ENCODE assay signal across 1 cellular context in the genomic region with DNA sequence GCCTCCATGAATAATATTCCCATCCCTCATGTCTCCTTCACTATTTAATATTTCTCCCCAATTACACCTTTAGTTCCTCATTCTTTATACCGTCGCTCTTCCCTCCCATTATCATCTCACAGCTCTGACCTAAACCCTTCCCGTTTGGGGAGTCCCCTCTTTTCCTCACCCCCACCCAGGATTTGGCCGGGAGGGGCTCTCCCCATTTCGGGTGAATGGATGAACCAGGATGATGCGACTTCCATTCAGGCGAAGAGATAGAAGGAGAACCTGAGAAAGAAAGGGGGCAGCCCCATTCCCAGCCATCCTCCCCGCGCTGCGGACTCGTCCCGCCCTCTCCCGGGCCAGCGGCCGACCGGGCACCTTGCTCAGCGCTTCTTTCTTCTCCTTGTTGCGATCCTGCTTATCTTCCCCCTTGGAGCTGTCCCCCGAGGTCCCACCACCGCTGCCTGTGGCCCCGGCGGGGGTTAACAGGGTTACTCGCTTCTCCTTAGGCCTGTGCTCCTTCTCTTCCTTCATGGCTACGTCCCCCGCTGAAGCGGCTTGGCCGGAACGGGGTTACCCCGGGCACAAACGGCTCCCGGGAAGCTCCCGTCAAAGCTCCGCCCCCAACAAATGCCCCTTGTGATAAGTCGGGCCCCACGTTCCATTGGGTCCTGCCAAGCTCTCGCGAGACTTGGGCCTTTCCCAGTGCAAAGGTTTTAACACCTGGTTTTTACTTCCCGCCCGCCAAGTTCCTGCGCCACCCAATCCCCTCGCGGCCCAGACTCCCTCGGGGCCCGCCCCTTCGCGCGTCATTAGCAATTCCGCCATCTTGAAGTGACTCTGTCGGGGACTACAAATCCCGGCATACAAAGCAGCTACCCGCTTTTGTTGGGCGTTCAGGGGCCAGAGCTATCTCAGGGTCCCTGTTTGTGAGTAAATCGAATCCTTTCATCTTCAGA.
TF ChIP-seq lines count a peak whose summit lies in the region.

A gene with protein sequence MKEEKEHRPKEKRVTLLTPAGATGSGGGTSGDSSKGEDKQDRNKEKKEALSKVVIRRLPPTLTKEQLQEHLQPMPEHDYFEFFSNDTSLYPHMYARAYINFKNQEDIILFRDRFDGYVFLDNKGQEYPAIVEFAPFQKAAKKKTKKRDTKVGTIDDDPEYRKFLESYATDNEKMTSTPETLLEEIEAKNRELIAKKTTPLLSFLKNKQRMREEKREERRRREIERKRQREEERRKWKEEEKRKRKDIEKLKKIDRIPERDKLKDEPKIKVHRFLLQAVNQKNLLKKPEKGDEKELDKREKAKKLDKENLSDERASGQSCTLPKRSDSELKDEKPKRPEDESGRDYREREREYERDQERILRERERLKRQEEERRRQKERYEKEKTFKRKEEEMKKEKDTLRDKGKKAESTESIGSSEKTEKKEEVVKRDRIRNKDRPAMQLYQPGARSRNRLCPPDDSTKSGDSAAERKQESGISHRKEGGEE (minus strand): TSS at position 554 of the 944 bp plus-strand sequence. CDS start 35 bp downstream, at position 519.

TF ChIP-seq in GM12878, 131 proteins besides CTCF, POLR2A, EP300 and RAD21 (continued from another document and continues in another):
- no peak for TF ChIP-seq STAT3 (IDR thresholded peaks at IDR 0.05; ENCODE audit: low read depth, low read length)
- no peak for TF ChIP-seq SIN3A (IDR thresholded peaks at IDR 0.05; ENCODE audit: low read depth, low read length)
- 0 out of 2 replicates have a peak, but pooled peaks have one; percentile 39 for TF ChIP-seq TAF1 (IDR thresholded peaks at IDR 0.05; ENCODE audit: borderline replicate concordance, low read depth, low read length)
- TF ChIP-seq, protein P1, sequence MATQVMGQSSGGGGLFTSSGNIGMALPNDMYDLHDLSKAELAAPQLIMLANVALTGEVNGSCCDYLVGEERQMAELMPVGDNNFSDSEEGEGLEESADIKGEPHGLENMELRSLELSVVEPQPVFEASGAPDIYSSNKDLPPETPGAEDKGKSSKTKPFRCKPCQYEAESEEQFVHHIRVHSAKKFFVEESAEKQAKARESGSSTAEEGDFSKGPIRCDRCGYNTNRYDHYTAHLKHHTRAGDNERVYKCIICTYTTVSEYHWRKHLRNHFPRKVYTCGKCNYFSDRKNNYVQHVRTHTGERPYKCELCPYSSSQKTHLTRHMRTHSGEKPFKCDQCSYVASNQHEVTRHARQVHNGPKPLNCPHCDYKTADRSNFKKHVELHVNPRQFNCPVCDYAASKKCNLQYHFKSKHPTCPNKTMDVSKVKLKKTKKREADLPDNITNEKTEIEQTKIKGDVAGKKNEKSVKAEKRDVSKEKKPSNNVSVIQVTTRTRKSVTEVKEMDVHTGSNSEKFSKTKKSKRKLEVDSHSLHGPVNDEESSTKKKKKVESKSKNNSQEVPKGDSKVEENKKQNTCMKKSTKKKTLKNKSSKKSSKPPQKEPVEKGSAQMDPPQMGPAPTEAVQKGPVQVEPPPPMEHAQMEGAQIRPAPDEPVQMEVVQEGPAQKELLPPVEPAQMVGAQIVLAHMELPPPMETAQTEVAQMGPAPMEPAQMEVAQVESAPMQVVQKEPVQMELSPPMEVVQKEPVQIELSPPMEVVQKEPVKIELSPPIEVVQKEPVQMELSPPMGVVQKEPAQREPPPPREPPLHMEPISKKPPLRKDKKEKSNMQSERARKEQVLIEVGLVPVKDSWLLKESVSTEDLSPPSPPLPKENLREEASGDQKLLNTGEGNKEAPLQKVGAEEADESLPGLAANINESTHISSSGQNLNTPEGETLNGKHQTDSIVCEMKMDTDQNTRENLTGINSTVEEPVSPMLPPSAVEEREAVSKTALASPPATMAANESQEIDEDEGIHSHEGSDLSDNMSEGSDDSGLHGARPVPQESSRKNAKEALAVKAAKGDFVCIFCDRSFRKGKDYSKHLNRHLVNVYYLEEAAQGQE (IDR thresholded peaks at IDR 0.05; ENCODE audit: low read depth, low read length) = no peak
- no peak; the same call in 1 of the 2 replicates for TF ChIP-seq NBN (IDR thresholded peaks at IDR 0.05)
- TF ChIP-seq MXI1 (IDR thresholded peaks at IDR 0.05; ENCODE audit: low read depth, low read length) = no peak; the same call in 1 of the 2 replicates
- no peak for TF ChIP-seq HDAC6 (IDR thresholded peaks at IDR 0.05; ENCODE audit: unreplicated experiment)
- TF ChIP-seq ZZZ3 (IDR thresholded peaks at IDR 0.05; ENCODE audit: control insufficient read depth, insufficient read length, low read depth) = no peak
- TF ChIP-seq BHLHE40 (IDR thresholded peaks at IDR 0.05; ENCODE audit: borderline replicate concordance in 1 of 2, low read depth in 2 of 2, low read length in 1 of 2) = peak in 1 of 2 experiments; percentile 8; a peak in 1 of 4 replicates
- TF ChIP-seq CHD4 (IDR thresholded peaks at IDR 0.05) = no peak
- no peak for TF ChIP-seq TCF3 (IDR thresholded peaks at IDR 0.05; ENCODE audit: borderline replicate concordance, insufficient read depth, low read depth, low read length)
- TF ChIP-seq GABPA (IDR thresholded peaks at IDR 0.05; ENCODE audit: low read depth) = no peak
- TF ChIP-seq, protein P2, sequence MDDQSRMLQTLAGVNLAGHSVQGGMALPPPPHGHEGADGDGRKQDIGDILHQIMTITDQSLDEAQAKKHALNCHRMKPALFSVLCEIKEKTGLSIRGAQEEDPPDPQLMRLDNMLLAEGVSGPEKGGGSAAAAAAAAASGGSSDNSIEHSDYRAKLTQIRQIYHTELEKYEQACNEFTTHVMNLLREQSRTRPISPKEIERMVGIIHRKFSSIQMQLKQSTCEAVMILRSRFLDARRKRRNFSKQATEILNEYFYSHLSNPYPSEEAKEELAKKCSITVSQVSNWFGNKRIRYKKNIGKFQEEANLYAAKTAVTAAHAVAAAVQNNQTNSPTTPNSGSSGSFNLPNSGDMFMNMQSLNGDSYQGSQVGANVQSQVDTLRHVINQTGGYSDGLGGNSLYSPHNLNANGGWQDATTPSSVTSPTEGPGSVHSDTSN (IDR thresholded peaks at IDR 0.05; ENCODE audit: insufficient replicate concordance, low read depth, low read length) = no peak
- no peak for TF ChIP-seq LARP7 (IDR thresholded peaks at IDR 0.05)
- TF ChIP-seq EED (IDR thresholded peaks at IDR 0.05; ENCODE audit: low read depth) = peak; percentile 67
- peak; percentile 89 for TF ChIP-seq IKZF1 (conservative IDR thresholded peaks at IDR 0.05)
- TF ChIP-seq CREB1 (IDR thresholded peaks at IDR 0.05; ENCODE audit: low read depth) = peak; percentile 91
- TF ChIP-seq PML (IDR thresholded peaks at IDR 0.05; ENCODE audit: low read length) = peak; percentile 44; the same call in 1 of the 2 replicates
- TF ChIP-seq, protein P3, sequence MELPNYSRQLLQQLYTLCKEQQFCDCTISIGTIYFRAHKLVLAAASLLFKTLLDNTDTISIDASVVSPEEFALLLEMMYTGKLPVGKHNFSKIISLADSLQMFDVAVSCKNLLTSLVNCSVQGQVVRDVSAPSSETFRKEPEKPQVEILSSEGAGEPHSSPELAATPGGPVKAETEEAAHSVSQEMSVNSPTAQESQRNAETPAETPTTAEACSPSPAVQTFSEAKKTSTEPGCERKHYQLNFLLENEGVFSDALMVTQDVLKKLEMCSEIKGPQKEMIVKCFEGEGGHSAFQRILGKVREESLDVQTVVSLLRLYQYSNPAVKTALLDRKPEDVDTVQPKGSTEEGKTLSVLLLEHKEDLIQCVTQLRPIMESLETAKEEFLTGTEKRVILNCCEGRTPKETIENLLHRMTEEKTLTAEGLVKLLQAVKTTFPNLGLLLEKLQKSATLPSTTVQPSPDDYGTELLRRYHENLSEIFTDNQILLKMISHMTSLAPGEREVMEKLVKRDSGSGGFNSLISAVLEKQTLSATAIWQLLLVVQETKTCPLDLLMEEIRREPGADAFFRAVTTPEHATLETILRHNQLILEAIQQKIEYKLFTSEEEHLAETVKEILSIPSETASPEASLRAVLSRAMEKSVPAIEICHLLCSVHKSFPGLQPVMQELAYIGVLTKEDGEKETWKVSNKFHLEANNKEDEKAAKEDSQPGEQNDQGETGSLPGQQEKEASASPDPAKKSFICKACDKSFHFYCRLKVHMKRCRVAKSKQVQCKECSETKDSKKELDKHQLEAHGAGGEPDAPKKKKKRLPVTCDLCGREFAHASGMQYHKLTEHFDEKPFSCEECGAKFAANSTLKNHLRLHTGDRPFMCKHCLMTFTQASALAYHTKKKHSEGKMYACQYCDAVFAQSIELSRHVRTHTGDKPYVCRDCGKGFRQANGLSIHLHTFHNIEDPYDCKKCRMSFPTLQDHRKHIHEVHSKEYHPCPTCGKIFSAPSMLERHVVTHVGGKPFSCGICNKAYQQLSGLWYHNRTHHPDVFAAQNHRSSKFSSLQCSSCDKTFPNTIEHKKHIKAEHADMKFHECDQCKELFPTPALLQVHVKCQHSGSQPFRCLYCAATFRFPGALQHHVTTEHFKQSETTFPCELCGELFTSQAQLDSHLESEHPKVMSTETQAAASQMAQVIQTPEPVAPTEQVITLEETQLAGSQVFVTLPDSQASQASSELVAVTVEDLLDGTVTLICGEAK (IDR thresholded peaks at IDR 0.05; ENCODE audit: borderline replicate concordance) = 0 out of 2 replicates have a peak, but pooled peaks have one; percentile 34
- TF ChIP-seq, protein P4, sequence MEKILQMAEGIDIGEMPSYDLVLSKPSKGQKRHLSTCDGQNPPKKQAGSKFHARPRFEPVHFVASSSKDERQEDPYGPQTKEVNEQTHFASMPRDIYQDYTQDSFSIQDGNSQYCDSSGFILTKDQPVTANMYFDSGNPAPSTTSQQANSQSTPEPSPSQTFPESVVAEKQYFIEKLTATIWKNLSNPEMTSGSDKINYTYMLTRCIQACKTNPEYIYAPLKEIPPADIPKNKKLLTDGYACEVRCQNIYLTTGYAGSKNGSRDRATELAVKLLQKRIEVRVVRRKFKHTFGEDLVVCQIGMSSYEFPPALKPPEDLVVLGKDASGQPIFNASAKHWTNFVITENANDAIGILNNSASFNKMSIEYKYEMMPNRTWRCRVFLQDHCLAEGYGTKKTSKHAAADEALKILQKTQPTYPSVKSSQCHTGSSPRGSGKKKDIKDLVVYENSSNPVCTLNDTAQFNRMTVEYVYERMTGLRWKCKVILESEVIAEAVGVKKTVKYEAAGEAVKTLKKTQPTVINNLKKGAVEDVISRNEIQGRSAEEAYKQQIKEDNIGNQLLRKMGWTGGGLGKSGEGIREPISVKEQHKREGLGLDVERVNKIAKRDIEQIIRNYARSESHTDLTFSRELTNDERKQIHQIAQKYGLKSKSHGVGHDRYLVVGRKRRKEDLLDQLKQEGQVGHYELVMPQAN (conservative IDR thresholded peaks at IDR 0.05) = peak; percentile 60
- no peak for TF ChIP-seq BCL11A (IDR thresholded peaks at IDR 0.05; ENCODE audit: low read depth, low read length)
- 0 out of 3 replicates have a peak, but pooled peaks have one; percentile 15 for TF ChIP-seq POU2F2 (IDR thresholded peaks at IDR 0.05; ENCODE audit: borderline replicate concordance, low read depth, low read length)
- peak; percentile 24; the same call in 1 of the 2 replicates for TF ChIP-seq GATAD2B (conservative IDR thresholded peaks at IDR 0.05; ENCODE audit: low read depth)
- peak; percentile 69 for TF ChIP-seq POLR2AphosphoS5 (IDR thresholded peaks at IDR 0.05; ENCODE audit: low read length)
- TF ChIP-seq IKZF2 (IDR thresholded peaks at IDR 0.05) = peak; percentile 80 to 82
- TF ChIP-seq CREM (IDR thresholded peaks at IDR 0.05; ENCODE audit: low read depth) = peak; percentile 76
- TF ChIP-seq RUNX3 (IDR thresholded peaks at IDR 0.05; ENCODE audit: low read length) = no peak; the same call in 1 of the 2 replicates
- TF ChIP-seq DPF2 (IDR thresholded peaks at IDR 0.05) = 0 out of 2 replicates have a peak, but pooled peaks have one; percentile 33
- TF ChIP-seq RB1 (IDR thresholded peaks at IDR 0.05; ENCODE audit: borderline replicate concordance) = peak; percentile 32; the same call in 1 of the 2 replicates
- TF ChIP-seq, protein P5, sequence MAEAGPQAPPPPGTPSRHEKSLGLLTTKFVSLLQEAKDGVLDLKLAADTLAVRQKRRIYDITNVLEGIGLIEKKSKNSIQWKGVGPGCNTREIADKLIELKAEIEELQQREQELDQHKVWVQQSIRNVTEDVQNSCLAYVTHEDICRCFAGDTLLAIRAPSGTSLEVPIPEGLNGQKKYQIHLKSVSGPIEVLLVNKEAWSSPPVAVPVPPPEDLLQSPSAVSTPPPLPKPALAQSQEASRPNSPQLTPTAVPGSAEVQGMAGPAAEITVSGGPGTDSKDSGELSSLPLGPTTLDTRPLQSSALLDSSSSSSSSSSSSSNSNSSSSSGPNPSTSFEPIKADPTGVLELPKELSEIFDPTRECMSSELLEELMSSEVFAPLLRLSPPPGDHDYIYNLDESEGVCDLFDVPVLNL (IDR thresholded peaks at IDR 0.05; ENCODE audit: low read depth, low read length) = peak; percentile 76; the same call in 1 of the 2 replicates
- TF ChIP-seq CHD2 (IDR thresholded peaks at IDR 0.05; ENCODE audit: borderline replicate concordance, low read depth, low read length) = peak; percentile 97
- TF ChIP-seq JUND (IDR thresholded peaks at IDR 0.05; ENCODE audit: low read depth, low read length) = no peak
- TF ChIP-seq, protein P6, sequence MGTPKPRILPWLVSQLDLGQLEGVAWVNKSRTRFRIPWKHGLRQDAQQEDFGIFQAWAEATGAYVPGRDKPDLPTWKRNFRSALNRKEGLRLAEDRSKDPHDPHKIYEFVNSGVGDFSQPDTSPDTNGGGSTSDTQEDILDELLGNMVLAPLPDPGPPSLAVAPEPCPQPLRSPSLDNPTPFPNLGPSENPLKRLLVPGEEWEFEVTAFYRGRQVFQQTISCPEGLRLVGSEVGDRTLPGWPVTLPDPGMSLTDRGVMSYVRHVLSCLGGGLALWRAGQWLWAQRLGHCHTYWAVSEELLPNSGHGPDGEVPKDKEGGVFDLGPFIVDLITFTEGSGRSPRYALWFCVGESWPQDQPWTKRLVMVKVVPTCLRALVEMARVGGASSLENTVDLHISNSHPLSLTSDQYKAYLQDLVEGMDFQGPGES (IDR thresholded peaks at IDR 0.05) = 0 out of 2 replicates have a peak, but pooled peaks have one; percentile 11
- peak; percentile 68 for TF ChIP-seq MEF2B (IDR thresholded peaks at IDR 0.05; ENCODE audit: partially characterized antibody, poor library complexity, severe bottlenecking)
- TF ChIP-seq, protein P7, sequence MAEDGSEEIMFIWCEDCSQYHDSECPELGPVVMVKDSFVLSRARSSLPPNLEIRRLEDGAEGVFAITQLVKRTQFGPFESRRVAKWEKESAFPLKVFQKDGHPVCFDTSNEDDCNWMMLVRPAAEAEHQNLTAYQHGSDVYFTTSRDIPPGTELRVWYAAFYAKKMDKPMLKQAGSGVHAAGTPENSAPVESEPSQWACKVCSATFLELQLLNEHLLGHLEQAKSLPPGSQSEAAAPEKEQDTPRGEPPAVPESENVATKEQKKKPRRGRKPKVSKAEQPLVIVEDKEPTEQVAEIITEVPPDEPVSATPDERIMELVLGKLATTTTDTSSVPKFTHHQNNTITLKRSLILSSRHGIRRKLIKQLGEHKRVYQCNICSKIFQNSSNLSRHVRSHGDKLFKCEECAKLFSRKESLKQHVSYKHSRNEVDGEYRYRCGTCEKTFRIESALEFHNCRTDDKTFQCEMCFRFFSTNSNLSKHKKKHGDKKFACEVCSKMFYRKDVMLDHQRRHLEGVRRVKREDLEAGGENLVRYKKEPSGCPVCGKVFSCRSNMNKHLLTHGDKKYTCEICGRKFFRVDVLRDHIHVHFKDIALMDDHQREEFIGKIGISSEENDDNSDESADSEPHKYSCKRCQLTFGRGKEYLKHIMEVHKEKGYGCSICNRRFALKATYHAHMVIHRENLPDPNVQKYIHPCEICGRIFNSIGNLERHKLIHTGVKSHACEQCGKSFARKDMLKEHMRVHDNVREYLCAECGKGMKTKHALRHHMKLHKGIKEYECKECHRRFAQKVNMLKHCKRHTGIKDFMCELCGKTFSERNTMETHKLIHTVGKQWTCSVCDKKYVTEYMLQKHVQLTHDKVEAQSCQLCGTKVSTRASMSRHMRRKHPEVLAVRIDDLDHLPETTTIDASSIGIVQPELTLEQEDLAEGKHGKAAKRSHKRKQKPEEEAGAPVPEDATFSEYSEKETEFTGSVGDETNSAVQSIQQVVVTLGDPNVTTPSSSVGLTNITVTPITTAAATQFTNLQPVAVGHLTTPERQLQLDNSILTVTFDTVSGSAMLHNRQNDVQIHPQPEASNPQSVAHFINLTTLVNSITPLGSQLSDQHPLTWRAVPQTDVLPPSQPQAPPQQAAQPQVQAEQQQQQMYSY (CRISPR knock-in tag; IDR thresholded peaks at IDR 0.05) = no peak
- 0 out of 2 replicates have a peak, but pooled peaks have one; percentile 20 for TF ChIP-seq NR2F1 (conservative IDR thresholded peaks at IDR 0.05)
